10 cellular contexts compared by ENCODE assay signal in genomic region chr5:137563646-137564474, GRCh38.
A peak's percentile ranks its signal among the peaks of the same experiment; 100 is the strongest.
DNase-seq lines count a peak whose midpoint lies in the region; ATAC-seq and TF ChIP-seq lines count a peak whose summit lies in the region.
"Had no signal": no experiment of that assay in that cellular context is flagged by ENCODE, and none has a peak within 500 bp of the region (broad histone marks: within the 10 kb centered on the region; RNA-seq: fewer than 3 reads in every experiment).

No MANE protein-coding gene starts in this region.

- peak overlapping the region; percentile 18 for H3K27ac Mint-ChIP-seq in nephron progenitor cell

- H3K4me3 Mint-ChIP-seq in nephron progenitor cell: no peak overlapping the region

- DNase-seq in ELR (ENCODE audit: low read depth): peak; percentile 78
- DNase-seq in NCI-H226: peak; percentile 89
- DNase-seq in cardiac fibroblast (ENCODE audit: low read depth in 2 of 2): peak; percentile 77 to 94
- peak; percentile 19 for DNase-seq in nephron progenitor cell
- no peak for DNase-seq in NCI-H2081 treated with DMSO at 0.1 percent for 48 hours (lab: John Stamatoyannopoulos, UW)
- no peak for DNase-seq in smooth muscle cell (lab: John Stamatoyannopoulos, UW; ENCODE audit: unreplicated experiment)
- no peak for DNase-seq in activated naive CD4-positive, alpha-beta T cell treated with anti-CD3 and anti-CD28 coated beads, Interleukin-2, amount 50 U/mL, for 16 hours
- DNase-seq: effector memory CD4-positive, alpha-beta T cell; stimulated activated CD4-positive, alpha-beta T cell treated with anti-CD3 and anti-CD28 coated beads, Interleukin-12 subunit alpha, Interleukin-12 subunit beta, amount 100 ng/mL, for 4 hours had no signal

- H3K36me3 ChIP-seq in smooth muscle cell (ENCODE audit: low read depth): no peaks in the 10 kb centered on the region

- H3K9ac ChIP-seq in smooth muscle cell (ENCODE audit: low read depth): no peak overlapping the region

- H3K4me3 ChIP-seq in cardiac fibroblast (replicated peaks in 1 of 2; ENCODE audit: low read depth in 2 of 2, low read length in 2 of 2) (no peak overlapping the region), smooth muscle cell (no peak overlapping the region)

- no peaks in the 10 kb centered on the region for H3K9me3 Mint-ChIP-seq in nephron progenitor cell

- H3F3A ChIP-seq in smooth muscle cell (ENCODE audit: low read depth): no peaks in the 10 kb centered on the region

- H3K79me2 ChIP-seq in smooth muscle cell (ENCODE audit: low read depth): no peaks in the 10 kb centered on the region

- no peaks in the 10 kb centered on the region for H3K9me3 ChIP-seq in smooth muscle cell (replicated peaks; ENCODE audit: low read depth)

- H3K27ac ChIP-seq in smooth muscle cell (ENCODE audit: low read depth): no peak overlapping the region

- H3K27me3 ChIP-seq in smooth muscle cell (ENCODE audit: low read depth): peaks cover 4% of the 10 kb centered on the region

- no peaks in the 10 kb centered on the region for H3K36me3 Mint-ChIP-seq in nephron progenitor cell (ENCODE audit: low read depth)

- peaks cover 3% of the 10 kb centered on the region for H3K4me1 ChIP-seq in smooth muscle cell (ENCODE audit: low read depth)

- H3K4me1 Mint-ChIP-seq in nephron progenitor cell: peaks cover 56% of the 10 kb centered on the region

- no peak for ATAC-seq in GM18868 (IDR thresholded peaks at IDR 0.05; ENCODE audit: unreplicated experiment)

- no peak overlapping the region for H2AFZ ChIP-seq in smooth muscle cell (ENCODE audit: low read depth)

- 71% methylated on average over 14 of the region's 14 CpGs for WGBS in smooth muscle cell (ENCODE audit: low lambda C conversion rate)

- no peak for TF ChIP-seq CTCF in cardiac fibroblast (IDR thresholded peaks at IDR 0.05; ENCODE audit: low read depth, low read length)
- TF ChIP-seq CTCF in nephron progenitor cell (IDR thresholded peaks at IDR 0.05): no peak
- TF ChIP-seq CTCF in smooth muscle cell (IDR thresholded peaks at IDR 0.05; ENCODE audit: borderline replicate concordance, insufficient read depth, poor library complexity, severe bottlenecking): no peak

- no peak overlapping the region for H3K4me2 ChIP-seq in smooth muscle cell

- H3K27me3 Mint-ChIP-seq in nephron progenitor cell (ENCODE audit: low read depth, poor library complexity): peaks cover 54% of the 10 kb centered on the region

- no peaks in the 10 kb centered on the region for H4K20me1 ChIP-seq in smooth muscle cell (ENCODE audit: low read depth)

Comparison
In these comparisons a context has a peak if more than half of its experiments do, and no peak if none do; other contexts are left out.
1. DNase-seq: peak in ELR (single experiment), NCI-H226 (single experiment), cardiac fibroblast (2 of 2) and nephron progenitor cell (single experiment); none in NCI-H2081 treated with DMSO at 0.1 percent for 48 hours (single experiment), smooth muscle cell (single experiment) and activated naive CD4-positive, alpha-beta T cell treated with anti-CD3 and anti-CD28 coated beads, Interleukin-2, amount 50 U/mL, for 16 hours (single experiment).